In the genomic region with DNA sequence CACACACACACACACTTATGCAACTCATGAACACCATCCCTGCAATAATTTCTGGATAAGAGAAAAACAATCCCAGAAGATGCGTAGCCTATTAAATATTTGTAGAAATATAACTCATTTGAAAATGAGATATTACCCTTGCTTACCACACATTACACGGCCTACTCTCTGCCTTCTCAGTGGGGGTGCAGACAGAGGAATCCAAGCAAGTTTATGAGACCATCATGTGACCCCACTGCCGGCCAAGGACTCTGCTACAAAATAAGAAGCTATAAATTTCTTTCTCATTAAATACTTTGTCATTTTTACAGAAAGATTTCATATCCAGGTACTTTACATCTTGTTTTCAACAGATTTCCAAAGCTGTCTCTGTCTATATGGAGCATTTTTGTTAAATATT, we compare ENCODE assay signal across 17 cellular contexts.
"Had no signal": no experiment of that assay in that cellular context is flagged by ENCODE, and none has a peak within 500 bp of the region (broad histone marks: within the 10 kb centered on the region; RNA-seq: fewer than 3 reads in every experiment).

No MANE protein-coding gene starts in this region.

- ATAC-seq: effector memory CD8-positive, alpha-beta T cell; foreskin keratinocyte; left colon; left ventricle myocardium superior; naive thymus-derived CD8-positive, alpha-beta T cell had no signal

- DNase-seq: effector memory CD8-positive, alpha-beta T cell; foreskin keratinocyte; head of caudate nucleus; hippocampal formation; left colon; left ventricle myocardium superior; mesenchymal stem cell; naive thymus-derived CD8-positive, alpha-beta T cell; stimulated activated CD4-positive, alpha-beta T cell treated with anti-CD3 and anti-CD28 coated beads, Interleukin-2, amount 100 ng/mL, for 48 hours; stimulated activated naive CD4-positive, alpha-beta T cell treated with Interleukin-2 at 50 U/mL for 16 hours; thyroid gland had no signal

- H3K4me1 ChIP-seq: foreskin keratinocyte, right atrium auricular region, thyroid gland, vagina had no signal

- H3K9me3 ChIP-seq: esophagus muscularis mucosa, right atrium auricular region, thyroid gland, vagina had no signal

- H3K4me3 ChIP-seq: esophagus muscularis mucosa, lung, right atrium auricular region, smooth muscle cell, thyroid gland, vagina had no signal

- H3K36me3 ChIP-seq: esophagus muscularis mucosa, right atrium auricular region, thyroid gland, vagina had no signal

- H3K27me3 ChIP-seq: esophagus muscularis mucosa, foreskin keratinocyte, right atrium auricular region, thyroid gland, vagina had no signal

- H3K27ac ChIP-seq: epithelial cell of prostate, esophagus muscularis mucosa, foreskin keratinocyte, right atrium auricular region, thyroid gland, vagina had no signal
